ENCODE assay signal across 20 cellular contexts in the genomic region with DNA sequence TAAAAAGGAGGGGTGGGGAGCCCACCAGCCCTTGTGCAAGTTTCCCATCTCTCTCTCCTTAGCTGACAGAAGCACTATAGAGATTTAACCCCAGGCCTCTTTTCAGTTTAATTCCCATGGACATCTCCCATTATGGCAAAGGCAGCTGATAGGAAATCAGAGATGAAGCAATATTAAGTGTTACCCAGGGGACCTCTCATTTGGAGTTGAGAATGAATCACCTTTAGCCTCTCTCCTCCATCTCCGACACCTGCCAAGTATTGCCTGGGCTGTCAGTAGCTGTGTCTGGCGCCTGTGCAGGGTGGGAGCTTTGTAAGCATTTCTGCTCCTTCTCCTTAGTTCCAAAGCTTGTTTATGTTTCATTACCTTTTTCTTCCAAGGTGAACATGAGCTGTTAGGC.
DNase-seq lines count a peak whose midpoint lies in the region; FAIRE-seq and TF ChIP-seq lines count a peak whose summit lies in the region.
"Had no signal": no experiment of that assay in that cellular context is flagged by ENCODE, and none has a peak within 500 bp of the region (broad histone marks: within the 10 kb centered on the region; RNA-seq: fewer than 3 reads in every experiment).

No MANE protein-coding gene starts in this region.

- peak overlapping the region; percentile 32 to 74 (median 56) for H3K27ac Mint-ChIP-seq in nephron

- H3K4me1 Mint-ChIP-seq in nephron = peaks cover 17% of the 10 kb centered on the region

- H3K36me3 Mint-ChIP-seq in nephron (ENCODE audit: low read depth) = no peaks in the 10 kb centered on the region

- H3K36me3 ChIP-seq in ascending aorta = no peaks in the 10 kb centered on the region
- H3K36me3 ChIP-seq: HAP-1 had no signal

- H3K4me3 ChIP-seq in epithelial cell of esophagus (ENCODE audit: low read length) (no peak overlapping the region), ascending aorta (no peak overlapping the region)
- H3K4me3 ChIP-seq: GM12878, HAP-1 had no signal

- no peak overlapping the region for H3K27ac ChIP-seq in ascending aorta

- H3K9me3 ChIP-seq in ascending aorta = no peaks in the 10 kb centered on the region
- H3K9me3 ChIP-seq: Caco-2, HAP-1 had no signal

- H3K9me3 Mint-ChIP-seq in nephron = no peaks in the 10 kb centered on the region

- TF ChIP-seq POLR2A in GM12892 (IDR thresholded peaks at IDR 0.05; ENCODE audit: low read depth, low read length) = no peak

- no peak overlapping the region for H3K4me3 Mint-ChIP-seq in nephron

- H3K27me3 ChIP-seq in ascending aorta = no peaks in the 10 kb centered on the region

- DNase-seq in NCI-H1105 treated with DMSO at 0.1 percent for 48 hours (lab: John Stamatoyannopoulos, UW) (peak; percentile 2), NCI-H1105 (lab: John Stamatoyannopoulos, UW) (no peak), NCI-H69 (lab: John Stamatoyannopoulos, UW) (peak; percentile 15), epithelial cell of esophagus (ENCODE audit: low read depth) (peak; percentile 41), GM12892 (ENCODE audit: insufficient read length) (no peak), ascending aorta (ENCODE audit: low spot score in 2 of 2) (no peak), SKM-1 (lab: John Stamatoyannopoulos, UW; ENCODE audit: unreplicated experiment) (no peak)
- DNase-seq: C1 segment of cervical spinal cord, DMS79, IMR-90, Kasumi-1, NCI-H1436, NCI-H2029 treated with DMSO at 0.1 percent for 48 hours, NCI-H345, NCI-H748 treated with DMSO at 0.1 percent for 48 hours had no signal

- no peaks in the 10 kb centered on the region for H3K4me1 ChIP-seq in ascending aorta
- H3K4me1 ChIP-seq: HAP-1 had no signal

- H3K27me3 Mint-ChIP-seq in nephron (ENCODE audit: low read depth) = no peaks in the 10 kb centered on the region

- no peak for FAIRE-seq in GM12892 (lab: Jason Lieb, UNC)
- FAIRE-seq: GM12878, GM19239 had no signal

- TF ChIP-seq CTCF in epithelial cell of esophagus (IDR thresholded peaks at IDR 0.05; ENCODE audit: insufficient read depth, low read depth, low read length, missing control alignments) (no peak), nephron (IDR thresholded peaks at IDR 0.05; ENCODE audit: unreplicated experiment in 3 of 3) (no peak), ascending aorta (IDR thresholded peaks at IDR 0.05) (no peak)

- intact Hi-C loops in ascending aorta (cut with DNase I) = no loop called here

Comparison
In these comparisons a context has a peak if more than half of its experiments do, and no peak if none do; other contexts are left out.
1. DNase-seq: peak in NCI-H1105 treated with DMSO at 0.1 percent for 48 hours (single experiment), NCI-H69 (single experiment) and epithelial cell of esophagus (single experiment); none in NCI-H1105 (single experiment), GM12892 (single experiment), ascending aorta (0 of 2) and SKM-1 (single experiment).